1 cellular context compared by ENCODE assay signal in the genomic region with DNA sequence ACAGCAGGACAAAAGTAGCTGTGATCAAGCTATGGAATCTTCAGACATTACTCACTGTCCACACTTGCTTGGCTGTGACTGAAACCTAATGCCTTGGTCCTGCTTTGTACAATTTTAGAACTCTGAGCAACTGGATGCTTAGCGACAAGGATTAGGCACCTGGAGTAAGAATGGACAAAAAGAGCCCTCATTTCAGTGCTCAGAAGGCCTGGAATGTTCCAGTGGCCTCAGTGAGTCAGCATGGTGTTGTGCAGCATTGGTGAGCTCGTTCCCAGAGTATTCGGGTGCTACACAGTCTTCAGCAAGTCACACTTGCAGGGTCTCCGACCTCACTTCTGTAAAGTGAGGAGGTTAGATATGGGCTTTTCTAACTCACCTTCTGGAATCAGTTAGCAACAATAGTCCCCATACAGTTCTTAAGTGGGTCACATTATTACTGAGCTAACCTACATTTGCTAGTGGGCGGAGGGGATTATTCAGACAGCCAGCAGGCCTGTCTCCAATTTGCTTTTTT.
A peak's percentile ranks its signal among the peaks of the same experiment; 100 is the strongest.
TF ChIP-seq lines count a peak whose summit lies in the region.

No MANE protein-coding gene starts in this region.

TF ChIP-seq in K562, 482 proteins besides CTCF, POLR2A, EP300 and RAD21 (continued from another document):
- TF ChIP-seq, protein P1, sequence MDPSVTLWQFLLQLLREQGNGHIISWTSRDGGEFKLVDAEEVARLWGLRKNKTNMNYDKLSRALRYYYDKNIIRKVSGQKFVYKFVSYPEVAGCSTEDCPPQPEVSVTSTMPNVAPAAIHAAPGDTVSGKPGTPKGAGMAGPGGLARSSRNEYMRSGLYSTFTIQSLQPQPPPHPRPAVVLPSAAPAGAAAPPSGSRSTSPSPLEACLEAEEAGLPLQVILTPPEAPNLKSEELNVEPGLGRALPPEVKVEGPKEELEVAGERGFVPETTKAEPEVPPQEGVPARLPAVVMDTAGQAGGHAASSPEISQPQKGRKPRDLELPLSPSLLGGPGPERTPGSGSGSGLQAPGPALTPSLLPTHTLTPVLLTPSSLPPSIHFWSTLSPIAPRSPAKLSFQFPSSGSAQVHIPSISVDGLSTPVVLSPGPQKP (CRISPR knock-in tag; IDR thresholded peaks at IDR 0.05): no peak
- TF ChIP-seq, protein P2, sequence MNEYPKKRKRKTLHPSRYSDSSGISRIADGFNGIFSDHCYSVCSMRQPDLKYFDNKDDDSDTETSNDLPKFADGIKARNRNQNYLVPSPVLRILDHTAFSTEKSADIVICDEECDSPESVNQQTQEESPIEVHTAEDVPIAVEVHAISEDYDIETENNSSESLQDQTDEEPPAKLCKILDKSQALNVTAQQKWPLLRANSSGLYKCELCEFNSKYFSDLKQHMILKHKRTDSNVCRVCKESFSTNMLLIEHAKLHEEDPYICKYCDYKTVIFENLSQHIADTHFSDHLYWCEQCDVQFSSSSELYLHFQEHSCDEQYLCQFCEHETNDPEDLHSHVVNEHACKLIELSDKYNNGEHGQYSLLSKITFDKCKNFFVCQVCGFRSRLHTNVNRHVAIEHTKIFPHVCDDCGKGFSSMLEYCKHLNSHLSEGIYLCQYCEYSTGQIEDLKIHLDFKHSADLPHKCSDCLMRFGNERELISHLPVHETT (CRISPR knock-in tag; conservative IDR thresholded peaks at IDR 0.05 in 1 of 2, IDR thresholded peaks at IDR 0.05 in 1 of 2): no peak
- TF ChIP-seq KAT8 (IDR thresholded peaks at IDR 0.05; ENCODE audit: low read depth): no peak
- TF ChIP-seq, protein P3, sequence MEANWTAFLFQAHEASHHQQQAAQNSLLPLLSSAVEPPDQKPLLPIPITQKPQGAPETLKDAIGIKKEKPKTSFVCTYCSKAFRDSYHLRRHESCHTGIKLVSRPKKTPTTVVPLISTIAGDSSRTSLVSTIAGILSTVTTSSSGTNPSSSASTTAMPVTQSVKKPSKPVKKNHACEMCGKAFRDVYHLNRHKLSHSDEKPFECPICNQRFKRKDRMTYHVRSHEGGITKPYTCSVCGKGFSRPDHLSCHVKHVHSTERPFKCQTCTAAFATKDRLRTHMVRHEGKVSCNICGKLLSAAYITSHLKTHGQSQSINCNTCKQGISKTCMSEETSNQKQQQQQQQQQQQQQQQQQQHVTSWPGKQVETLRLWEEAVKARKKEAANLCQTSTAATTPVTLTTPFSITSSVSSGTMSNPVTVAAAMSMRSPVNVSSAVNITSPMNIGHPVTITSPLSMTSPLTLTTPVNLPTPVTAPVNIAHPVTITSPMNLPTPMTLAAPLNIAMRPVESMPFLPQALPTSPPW (CRISPR knock-in tag; IDR thresholded peaks at IDR 0.05): no peak
- TF ChIP-seq C11orf30 (IDR thresholded peaks at IDR 0.05; ENCODE audit: low read depth): peak; percentile 4; the same call in 1 of the 2 replicates
- no peak for TF ChIP-seq ZNF778 (CRISPR knock-in tag; IDR thresholded peaks at IDR 0.05)
- no peak for TF ChIP-seq ZNF324 (CRISPR knock-in tag; IDR thresholded peaks at IDR 0.05)
- TF ChIP-seq ZNF696 (CRISPR knock-in tag; conservative IDR thresholded peaks at IDR 0.05): no peak
